Comparison of ENCODE assay signal across 11 cellular contexts in the genomic region with DNA sequence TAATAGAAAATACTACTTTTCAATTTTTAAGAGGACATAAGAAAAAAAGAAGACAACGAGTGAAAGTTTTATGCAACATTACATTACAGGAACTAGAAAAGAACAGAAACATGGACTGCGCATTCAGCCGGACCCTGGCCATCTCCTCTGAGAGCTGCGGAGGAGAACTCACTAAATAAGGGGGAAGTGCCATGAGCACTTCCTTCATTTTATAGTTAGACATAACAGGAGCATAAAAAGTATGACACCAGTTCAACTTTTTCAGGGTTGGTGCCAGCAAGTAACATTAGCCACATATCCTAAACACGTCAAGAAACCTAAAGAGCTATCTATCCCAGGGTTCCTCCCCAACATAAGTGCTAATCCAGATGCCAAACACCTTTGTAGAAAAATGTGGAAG.
DNase-seq lines count a peak whose midpoint lies in the region; ATAC-seq and TF ChIP-seq lines count a peak whose summit lies in the region.
"Had no signal": no experiment of that assay in that cellular context is flagged by ENCODE, and none has a peak within 500 bp of the region (broad histone marks: within the 10 kb centered on the region; RNA-seq: fewer than 3 reads in every experiment).

No MANE protein-coding gene starts in this region.

- H3K9me3 ChIP-seq in lower lobe of right lung (no peaks in the 10 kb centered on the region), thoracic aorta (no peaks in the 10 kb centered on the region)

- no peak overlapping the region for H3K4me3 ChIP-seq in lower lobe of right lung
- peak overlapping the region; percentile 70 for H3K4me3 ChIP-seq in thoracic aorta

- intact Hi-C loops in lower lobe of right lung (cut with DNase I), result no loop called here

- peaks cover 27% of the 10 kb centered on the region for H3K36me3 Mint-ChIP-seq in activated CD8-positive, alpha-beta memory T cell treated with anti-CD3 and anti-CD28 coated beads, Interleukin-2, amount 10 ng/mL, durations not matched to agents 7 days and 5 days
- peaks cover 29% of the 10 kb centered on the region for H3K36me3 Mint-ChIP-seq in activated naive CD8-positive, alpha-beta T cell treated with anti-CD3 and anti-CD28 coated beads for 36 hours

- CTCF ChIA-PET in activated CD8-positive, alpha-beta memory T cell treated with anti-CD3 and anti-CD28 coated beads, Interleukin-2, amount 10 ng/mL, durations not matched to agents 7 days and 5 days (lab: Charles Lee), result interaction anchor here (0.9 to 1.2 kb wide), 2 partner anchors 17 to 56 kb away, joined by 3 read pairs; no protein-coding TSS in a partner anchor

- no peak for DNase-seq in activated CD8-positive, alpha-beta memory T cell treated with anti-CD3 and anti-CD28 coated beads, Interleukin-2, amount 10 ng/mL, durations not matched to agents 7 days and 5 days
- no peak for DNase-seq in activated CD8-positive, alpha-beta memory T cell treated with anti-CD3 and anti-CD28 coated beads for 24 hours
- no peak for DNase-seq in activated naive CD8-positive, alpha-beta T cell treated with anti-CD3 and anti-CD28 coated beads for 36 hours
- no peak for DNase-seq in lower lobe of right lung
- no peak for DNase-seq in thoracic aorta (ENCODE audit: low spot score)
- DNase-seq in NCI-H1930 (lab: John Stamatoyannopoulos, UW), result no peak
- DNase-seq in activated effector memory CD4-positive, alpha-beta T cell treated with anti-CD3 and anti-CD28 coated beads, Interleukin-2, amount 50 U/mL, for 16 hours, result no peak
- DNase-seq: ACHN; activated CD4-positive, CD25-positive, alpha-beta regulatory T cell; NCI-H82 had no signal

- TF ChIP-seq CTCF in lower lobe of right lung (IDR thresholded peaks at IDR 0.05) (no peak), thoracic aorta (IDR thresholded peaks at IDR 0.05) (no peak)

- H3K36me3 ChIP-seq in lower lobe of right lung (no peaks in the 10 kb centered on the region), thoracic aorta (no peaks in the 10 kb centered on the region)

- H3K27ac Mint-ChIP-seq in activated CD8-positive, alpha-beta memory T cell treated with anti-CD3 and anti-CD28 coated beads, Interleukin-2, amount 10 ng/mL, durations not matched to agents 7 days and 5 days, result peak overlapping the region; percentile 90
- peak overlapping the region; percentile 98 for H3K27ac Mint-ChIP-seq in activated naive CD8-positive, alpha-beta T cell treated with anti-CD3 and anti-CD28 coated beads for 36 hours

- H3K4me1 Mint-ChIP-seq in activated CD8-positive, alpha-beta memory T cell treated with anti-CD3 and anti-CD28 coated beads, Interleukin-2, amount 10 ng/mL, durations not matched to agents 7 days and 5 days, result peaks cover 65% of the 10 kb centered on the region
- H3K4me1 Mint-ChIP-seq in activated naive CD8-positive, alpha-beta T cell treated with anti-CD3 and anti-CD28 coated beads for 36 hours, result peaks cover 60% of the 10 kb centered on the region

- no peak for ATAC-seq in activated CD8-positive, alpha-beta memory T cell treated with anti-CD3 and anti-CD28 coated beads, Interleukin-2, amount 10 ng/mL, durations not matched to agents 7 days and 5 days
- ATAC-seq in lower lobe of right lung (peak; percentile 55 to 64), thoracic aorta (ENCODE audit: insufficient number of reproducible peaks, low FRiP score, low read depth) (no peak), GM21737 (IDR thresholded peaks at IDR 0.05; ENCODE audit: unreplicated experiment) (no peak)

- H3K27ac ChIP-seq in lower lobe of right lung, result peak overlapping the region; percentile 84
- H3K27ac ChIP-seq in thoracic aorta, result peak overlapping the region; percentile 51 to 63

- H3K9me3 Mint-ChIP-seq in activated CD8-positive, alpha-beta memory T cell treated with anti-CD3 and anti-CD28 coated beads, Interleukin-2, amount 10 ng/mL, durations not matched to agents 7 days and 5 days (ENCODE audit: low read depth), result no peaks in the 10 kb centered on the region
- H3K9me3 Mint-ChIP-seq in activated naive CD8-positive, alpha-beta T cell treated with anti-CD3 and anti-CD28 coated beads for 36 hours, result no peaks in the 10 kb centered on the region

- H3K27me3 Mint-ChIP-seq in activated CD8-positive, alpha-beta memory T cell treated with anti-CD3 and anti-CD28 coated beads, Interleukin-2, amount 10 ng/mL, durations not matched to agents 7 days and 5 days, result no peaks in the 10 kb centered on the region
- H3K27me3 Mint-ChIP-seq in activated naive CD8-positive, alpha-beta T cell treated with anti-CD3 and anti-CD28 coated beads for 36 hours, result no peaks in the 10 kb centered on the region

- H3K4me1 ChIP-seq in lower lobe of right lung (peaks cover 30% of the 10 kb centered on the region), thoracic aorta (ENCODE audit: control insufficient read depth in 1 of 2, low read depth in 2 of 2) (peaks cover 10 to 48% of the 10 kb centered on the region in 2 donors)

- H3K27me3 ChIP-seq in lower lobe of right lung (ENCODE audit: low read depth), result no peaks in the 10 kb centered on the region
- H3K27me3 ChIP-seq in thoracic aorta (replicated peaks; ENCODE audit: insufficient read depth), result no peaks in the 10 kb centered on the region

- H3K4me3 Mint-ChIP-seq in activated CD8-positive, alpha-beta memory T cell treated with anti-CD3 and anti-CD28 coated beads, Interleukin-2, amount 10 ng/mL, durations not matched to agents 7 days and 5 days, result no peak overlapping the region
- no peak overlapping the region for H3K4me3 Mint-ChIP-seq in activated naive CD8-positive, alpha-beta T cell treated with anti-CD3 and anti-CD28 coated beads for 36 hours

Comparison
In these comparisons a context has a peak if more than half of its experiments do, and no peak if none do; other contexts are left out.
1. ATAC-seq: peak in lower lobe of right lung (2 of 2); none in activated CD8-positive, alpha-beta memory T cell treated with anti-CD3 and anti-CD28 coated beads, Interleukin-2, amount 10 ng/mL, durations not matched to agents 7 days and 5 days (single experiment), thoracic aorta (single experiment) and GM21737 (single experiment).